In the genomic region with DNA sequence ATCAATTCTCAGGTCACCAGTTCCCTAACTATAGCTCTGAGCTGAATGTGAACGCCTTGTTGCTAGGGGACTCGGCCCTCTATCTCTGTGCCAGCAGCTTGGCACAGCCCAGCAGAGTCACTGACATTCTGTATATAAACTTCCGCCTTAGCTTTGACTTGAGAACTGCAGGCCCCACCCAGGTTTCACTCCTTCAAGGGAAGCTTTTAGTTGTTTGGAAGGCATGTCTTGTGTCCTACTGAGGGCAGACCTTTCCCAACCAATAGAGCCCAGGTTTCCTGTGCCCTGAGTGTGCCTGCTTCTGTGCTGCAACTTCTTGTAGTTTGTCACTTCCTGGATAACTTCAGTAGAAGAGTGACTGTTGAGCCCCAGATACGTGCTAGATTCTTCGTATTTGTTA, we compare ENCODE assay signal across 7 cellular contexts.
DNase-seq lines count a peak whose midpoint lies in the region; ATAC-seq and TF ChIP-seq lines count a peak whose summit lies in the region.
"Not testable (repeated sequence)": the region's sequence is repeated elsewhere in the genome, so short reads cannot be mapped to it uniquely, and the experiment has no call there.

No MANE protein-coding gene starts in this region.

- not testable (repeated sequence) for TF ChIP-seq CTCF in colonic mucosa (IDR thresholded peaks at IDR 0.05); prostate gland (IDR thresholded peaks at IDR 0.05)

- CTCF ChIA-PET in activated CD4-positive, alpha-beta memory T cell treated with anti-CD3 and anti-CD28 coated beads, Interleukin-2, amount 10 ng/mL, durations not matched to agents 7 days and 5 days (lab: Charles Lee): interaction anchor here (1.0 to 2.0 kb wide), 4 partner anchors 9 to 294 kb away, joined by 3 to 6 read pairs (median 4); no protein-coding TSS in a partner anchor
- CTCF ChIA-PET in activated naive CD4-positive, alpha-beta T cell treated with anti-CD3 and anti-CD28 coated beads, Interleukin-2, amount 10 ng/mL, durations not matched to agents 7 days and 5 days (lab: Charles Lee): interaction anchor here (0.8 to 7.6 kb wide), 6 partner anchors 11 to 289 kb away, joined by 3 to 56 read pairs (median 6); no protein-coding TSS in a partner anchor

- not testable (repeated sequence) for H3K4me1 ChIP-seq in colonic mucosa; prostate gland (replicated peaks)

- H3K36me3 ChIP-seq in KOPT-K1 (ENCODE audit: insufficient read depth, low read length): peaks cover 66% of the 10 kb centered on the region
- H3K36me3 ChIP-seq in colonic mucosa, prostate gland: not testable (repeated sequence)

- DNase-seq in T-helper 2 cell treated with Interferon-gamma antibody and Interleukin-4, amounts not matched to agents 5 μg/mL and 100 μg/mL, for 36 hours (ENCODE audit: low spot score); activated CD4-positive, alpha-beta memory T cell treated with anti-CD3 and anti-CD28 coated beads, Interleukin-2, amount 10 ng/mL, durations not matched to agents 7 days and 5 days; Right ventricle myocardium superior: not testable (repeated sequence)
- DNase-seq in activated naive CD4-positive, alpha-beta T cell treated with anti-CD3 and anti-CD28 coated beads, Interleukin-2, amount 10 ng/mL, durations not matched to agents 7 days and 5 days: peak; percentile 45
- peak; percentile 71 for DNase-seq in colonic mucosa
- DNase-seq in prostate gland (ENCODE audit: low spot score): peak; percentile 28

- not testable (repeated sequence) for H3K9me3 Mint-ChIP-seq in T-helper 2 cell treated with Interferon-gamma antibody and Interleukin-4, amounts not matched to agents 5 μg/mL and 100 μg/mL, for 36 hours; activated CD4-positive, alpha-beta memory T cell treated with anti-CD3 and anti-CD28 coated beads, Interleukin-2, amount 10 ng/mL, durations not matched to agents 7 days and 5 days; activated naive CD4-positive, alpha-beta T cell treated with anti-CD3 and anti-CD28 coated beads, Interleukin-2, amount 10 ng/mL, durations not matched to agents 7 days and 5 days

- not testable (repeated sequence) for H3K27me3 ChIP-seq in colonic mucosa; prostate gland (replicated peaks; ENCODE audit: insufficient read depth)

- H3K4me1 Mint-ChIP-seq in T-helper 2 cell treated with Interferon-gamma antibody and Interleukin-4, amounts not matched to agents 5 μg/mL and 100 μg/mL, for 36 hours (ENCODE audit: low read depth): peaks cover 17% of the 10 kb centered on the region
- peaks cover 17% of the 10 kb centered on the region for H3K4me1 Mint-ChIP-seq in activated CD4-positive, alpha-beta memory T cell treated with anti-CD3 and anti-CD28 coated beads, Interleukin-2, amount 10 ng/mL, durations not matched to agents 7 days and 5 days
- peaks cover 35% of the 10 kb centered on the region for H3K4me1 Mint-ChIP-seq in activated naive CD4-positive, alpha-beta T cell treated with anti-CD3 and anti-CD28 coated beads, Interleukin-2, amount 10 ng/mL, durations not matched to agents 7 days and 5 days

- H3K27me3 Mint-ChIP-seq in T-helper 2 cell treated with Interferon-gamma antibody and Interleukin-4, amounts not matched to agents 5 μg/mL and 100 μg/mL, for 36 hours (ENCODE audit: low read depth): peaks cover 15% of the 10 kb centered on the region
- H3K27me3 Mint-ChIP-seq in activated CD4-positive, alpha-beta memory T cell treated with anti-CD3 and anti-CD28 coated beads, Interleukin-2, amount 10 ng/mL, durations not matched to agents 7 days and 5 days: peaks cover 12% of the 10 kb centered on the region
- peaks cover 18% of the 10 kb centered on the region for H3K27me3 Mint-ChIP-seq in activated naive CD4-positive, alpha-beta T cell treated with anti-CD3 and anti-CD28 coated beads, Interleukin-2, amount 10 ng/mL, durations not matched to agents 7 days and 5 days

- H3K4me3 Mint-ChIP-seq in T-helper 2 cell treated with Interferon-gamma antibody and Interleukin-4, amounts not matched to agents 5 μg/mL and 100 μg/mL, for 36 hours: peak overlapping the region; percentile 23
- H3K4me3 Mint-ChIP-seq in activated CD4-positive, alpha-beta memory T cell treated with anti-CD3 and anti-CD28 coated beads, Interleukin-2, amount 10 ng/mL, durations not matched to agents 7 days and 5 days: not testable (repeated sequence)
- peak overlapping the region; percentile 1 for H3K4me3 Mint-ChIP-seq in activated naive CD4-positive, alpha-beta T cell treated with anti-CD3 and anti-CD28 coated beads, Interleukin-2, amount 10 ng/mL, durations not matched to agents 7 days and 5 days

- peak overlapping the region; percentile 84 for H3K27ac Mint-ChIP-seq in T-helper 2 cell treated with Interferon-gamma antibody and Interleukin-4, amounts not matched to agents 5 μg/mL and 100 μg/mL, for 36 hours
- peak overlapping the region; percentile 53 for H3K27ac Mint-ChIP-seq in activated CD4-positive, alpha-beta memory T cell treated with anti-CD3 and anti-CD28 coated beads, Interleukin-2, amount 10 ng/mL, durations not matched to agents 7 days and 5 days
- H3K27ac Mint-ChIP-seq in activated naive CD4-positive, alpha-beta T cell treated with anti-CD3 and anti-CD28 coated beads, Interleukin-2, amount 10 ng/mL, durations not matched to agents 7 days and 5 days: peak overlapping the region; percentile 89

- TF ChIP-seq POLR2A in prostate gland (IDR thresholded peaks at IDR 0.05): not testable (repeated sequence)

- H3K9me3 ChIP-seq in KOPT-K1 (ENCODE audit: insufficient read depth, low read length, poor library complexity, severe bottlenecking); colonic mucosa; prostate gland: not testable (repeated sequence)

- POLR2A ChIA-PET in activated CD4-positive, alpha-beta memory T cell treated with anti-CD3 and anti-CD28 coated beads, Interleukin-2, amount 10 ng/mL, durations not matched to agents 7 days and 5 days (lab: Charles Lee): not testable (repeated sequence)

- not testable (repeated sequence) for H3K36me3 Mint-ChIP-seq in T-helper 2 cell treated with Interferon-gamma antibody and Interleukin-4, amounts not matched to agents 5 μg/mL and 100 μg/mL, for 36 hours (ENCODE audit: low read depth); activated CD4-positive, alpha-beta memory T cell treated with anti-CD3 and anti-CD28 coated beads, Interleukin-2, amount 10 ng/mL, durations not matched to agents 7 days and 5 days (ENCODE audit: low read depth); activated naive CD4-positive, alpha-beta T cell treated with anti-CD3 and anti-CD28 coated beads, Interleukin-2, amount 10 ng/mL, durations not matched to agents 7 days and 5 days

- peak; percentile 27 for ATAC-seq in Right ventricle myocardium superior (ENCODE audit: poor library complexity)

- peak overlapping the region; percentile 29 for H3K27ac ChIP-seq in KOPT-K1 (ENCODE audit: low read depth, low read length, poor library complexity, severe bottlenecking)
- peak overlapping the region; percentile 54 for H3K27ac ChIP-seq in colonic mucosa
- H3K27ac ChIP-seq in prostate gland: not testable (repeated sequence)

- WGBS in prostate gland: 51% methylated on average over 5 of the region's 5 CpGs

- not testable (repeated sequence) for H3K4me3 ChIP-seq in colonic mucosa, prostate gland

- peak overlapping the region in 1 of 2 donors; percentile 27 for H3K9ac ChIP-seq in colonic mucosa (ENCODE audit: low read depth in 2 of 2, low read length in 2 of 2)

- intact Hi-C loops in colonic mucosa (cut with DNase I); Right ventricle myocardium superior (cut with DNase I); prostate gland (cut with DNase I): not testable (repeated sequence)
